ENCODE assay signal across 17 cellular contexts in genomic region chr7:4265056-4265455, GRCh38.
DNase-seq lines count a peak whose midpoint lies in the region; TF ChIP-seq lines count a peak whose summit lies in the region.
"Had no signal": no experiment of that assay in that cellular context is flagged by ENCODE, and none has a peak within 500 bp of the region (broad histone marks: within the 10 kb centered on the region; RNA-seq: fewer than 3 reads in every experiment).

No MANE protein-coding gene starts in this region.

- H3K4me1 ChIP-seq in HUES6 (ENCODE audit: control insufficient read depth, insufficient read depth, low read length) (0 out of 2 replicates have a peak, but pooled peaks cover 4% of the 10 kb centered on the region), spleen (no peaks in the 10 kb centered on the region)
- H3K4me1 ChIP-seq: BE2C had no signal

- 29 to 54% (median 36%) methylated on average over 16 to 43 of the region's 43 CpGs for WGBS in spleen, 5 donors

- no peaks in the 10 kb centered on the region for H3K36me3 Mint-ChIP-seq in chondrocyte (ENCODE audit: low read depth)
- H3K36me3 Mint-ChIP-seq: CD8-positive, alpha-beta T cell had no signal

- H3K9ac ChIP-seq in HUES6 (ENCODE audit: low read length) = no peak overlapping the region
- H3K9ac ChIP-seq: GM23248 had no signal

- no peaks in the 10 kb centered on the region for H3K36me3 ChIP-seq in HUES6 (ENCODE audit: control insufficient read depth, insufficient read depth, low read length)
- H3K36me3 ChIP-seq in spleen = peaks cover 0 to 9% (median 0%) of the 10 kb centered on the region in 6 donors
- H3K36me3 ChIP-seq: BE2C had no signal

- H3K27ac Mint-ChIP-seq in chondrocyte (ENCODE audit: unreplicated experiment) = no peak overlapping the region
- H3K27ac Mint-ChIP-seq: CD8-positive, alpha-beta T cell had no signal

- TF ChIP-seq POLR2A in spleen (IDR thresholded peaks at IDR 0.05) = no peak

- H3K27me3 Mint-ChIP-seq in chondrocyte (ENCODE audit: low read depth) = no peaks in the 10 kb centered on the region

- no peak overlapping the region for H3K4me3 Mint-ChIP-seq in chondrocyte (ENCODE audit: unreplicated experiment)
- H3K4me3 Mint-ChIP-seq: CD8-positive, alpha-beta T cell had no signal

- H3K4me1 Mint-ChIP-seq in chondrocyte (ENCODE audit: low read depth) = no peaks in the 10 kb centered on the region

- intact Hi-C loops in spleen (cut with DNase I; ENCODE audit: low total_unique reads) = no loop called here

- DNase-seq in chondrocyte (ENCODE audit: low spot score) (peak; percentile 75), islet precursor cell (peak; percentile 48), spleen (peak; percentile 75), activated T-cell treated with anti-CD3 and anti-CD28 coated beads for 4 hours (no peak), NCI-H2081 (lab: John Stamatoyannopoulos, UW) (no peak)
- DNase-seq in stimulated activated CD4-positive, alpha-beta T cell treated with anti-CD3 and anti-CD28 coated beads, Interleukin-2, amount 100 ng/mL, for 48 hours = no peak
- DNase-seq: BE2C; CD8-positive, alpha-beta T cell; GM23248; NCI-H1048; NCI-H187; NCI-H2171 treated with DMSO at 0.1 percent for 48 hours; NCI-H510A; SIG-M5 had no signal

- H3K9me3 ChIP-seq in HUES6 (ENCODE audit: control insufficient read depth, insufficient read depth, low read depth, low read length) (no peaks in the 10 kb centered on the region), spleen (peaks cover 0 to 7% (median 0%) of the 10 kb centered on the region in 8 donors)
- H3K9me3 ChIP-seq: BE2C had no signal

- no peak overlapping the region for H3K27ac ChIP-seq in HUES6 (ENCODE audit: low read depth, low read length)
- H3K27ac ChIP-seq in spleen = no peak overlapping the region
- H3K27ac ChIP-seq: GM23248, HL-60 had no signal

- H3K9me3 Mint-ChIP-seq in chondrocyte (ENCODE audit: low read depth) = no peaks in the 10 kb centered on the region
- H3K9me3 Mint-ChIP-seq: CD8-positive, alpha-beta T cell had no signal

- H3K4me3 ChIP-seq in HUES6 (ENCODE audit: low read depth, low read length) (0 out of 2 replicates have a peak overlapping the region, but pooled peaks have one; percentile 30), spleen (no peak overlapping the region)
- H3K4me3 ChIP-seq: GM23248, K562 had no signal

- peaks cover 17% of the 10 kb centered on the region for H3K27me3 ChIP-seq in HUES6 (ENCODE audit: control insufficient read depth, insufficient read depth, low read length)
- peaks cover 0 to 11% (median 0%) of the 10 kb centered on the region in 7 donors for H3K27me3 ChIP-seq in spleen (replicated peaks in 1 of 7)
- H3K27me3 ChIP-seq: BE2C had no signal

- no peak for TF ChIP-seq CTCF in chondrocyte (IDR thresholded peaks at IDR 0.05)
- no peak for TF ChIP-seq CTCF in spleen (IDR thresholded peaks at IDR 0.05 in 8 of 11, conservative IDR thresholded peaks at IDR 0.05 in 3 of 11)

Comparison
In these comparisons a context has a peak if more than half of its experiments do, and no peak if none do; other contexts are left out.
1. DNase-seq: peak in chondrocyte (single experiment), islet precursor cell (single experiment) and spleen (single experiment); none in activated T-cell treated with anti-CD3 and anti-CD28 coated beads for 4 hours (single experiment), stimulated activated CD4-positive, alpha-beta T cell treated with anti-CD3 and anti-CD28 coated beads, Interleukin-2, amount 100 ng/mL, for 48 hours (0 of 2) and NCI-H2081 (0 of 2).